ENCODE assay signal across 15 cellular contexts in genomic region chr1:89911186-89911976, GRCh38.
DNase-seq lines count a peak whose midpoint lies in the region; ATAC-seq, FAIRE-seq and TF ChIP-seq lines count a peak whose summit lies in the region.
"Had no signal": no experiment of that assay in that cellular context is flagged by ENCODE, and none has a peak within 500 bp of the region (broad histone marks: within the 10 kb centered on the region; RNA-seq: fewer than 3 reads in every experiment).

No MANE protein-coding gene starts in this region.

- H3K9me3 Mint-ChIP-seq in progenitor cell of endocrine pancreas (ENCODE audit: low read depth): no peaks in the 10 kb centered on the region

- H3K9me3 ChIP-seq in GM23248 (ENCODE audit: low read depth) (no peaks in the 10 kb centered on the region), RWPE2 (ENCODE audit: severe bottlenecking) (no peaks in the 10 kb centered on the region), iPS-20b (ENCODE audit: insufficient read depth, low read depth, low read length) (no peaks in the 10 kb centered on the region)

- H3K27me3 Mint-ChIP-seq in progenitor cell of endocrine pancreas: no peaks in the 10 kb centered on the region

- no peaks in the 10 kb centered on the region for H4K20me1 ChIP-seq in GM23248 (ENCODE audit: insufficient read depth)

- no peak for TF ChIP-seq CTCF in RWPE2 (IDR thresholded peaks at IDR 0.05; ENCODE audit: poor library complexity, severe bottlenecking)
- TF ChIP-seq CTCF in progenitor cell of endocrine pancreas (IDR thresholded peaks at IDR 0.05; ENCODE audit: unreplicated experiment): no peak
- no peak for TF ChIP-seq CTCF in D721Med (IDR thresholded peaks at IDR 0.05; ENCODE audit: insufficient read depth, missing control alignments)

- peaks cover 2% of the 10 kb centered on the region for H3K36me3 Mint-ChIP-seq in progenitor cell of endocrine pancreas (ENCODE audit: insufficient read depth)

- H3K4me1 ChIP-seq in GM23248 (ENCODE audit: insufficient read depth) (peaks cover 54% of the 10 kb centered on the region), RWPE2 (ENCODE audit: insufficient read depth, poor library complexity, severe bottlenecking) (peaks cover 50% of the 10 kb centered on the region), iPS-20b (ENCODE audit: insufficient read depth, low read length) (peaks cover 55% of the 10 kb centered on the region)

- H3K9me2 ChIP-seq in GM23248 (ENCODE audit: insufficient read depth): no peaks in the 10 kb centered on the region

- ATAC-seq in RWPE2 (ENCODE audit: low read depth) (no peak), HG02840 (IDR thresholded peaks at IDR 0.05; ENCODE audit: low FRiP score, unreplicated experiment) (no peak)

- no peak overlapping the region for H3K4me3 Mint-ChIP-seq in progenitor cell of endocrine pancreas (ENCODE audit: low read depth)

- peaks cover 56% of the 10 kb centered on the region for H3F3A ChIP-seq in GM23248 (ENCODE audit: insufficient read depth)

- H3K9ac ChIP-seq in GM23248 (no peak overlapping the region), iPS-20b (ENCODE audit: low read depth, low read length) (peak overlapping the region; percentile 71; the same call in 1 of the 2 replicates)

- H3K36me3 ChIP-seq in GM23248 (ENCODE audit: low read depth): no peaks in the 10 kb centered on the region
- no peaks in the 10 kb centered on the region for H3K36me3 ChIP-seq in RWPE2 (ENCODE audit: low read depth)
- no peaks in the 10 kb centered on the region for H3K36me3 ChIP-seq in iPS-20b (ENCODE audit: insufficient read depth, low read depth, low read length)

- H3K27ac ChIP-seq in GM23248: peak overlapping the region; percentile 34
- H3K27ac ChIP-seq in RWPE2 (ENCODE audit: poor library complexity, severe bottlenecking): peak overlapping the region; percentile 65
- H3K27ac ChIP-seq in iPS-20b (ENCODE audit: low read length): peak overlapping the region; percentile 26

- peaks cover 38% of the 10 kb centered on the region for H3K4me1 Mint-ChIP-seq in progenitor cell of endocrine pancreas (ENCODE audit: low read depth)

- H3K79me2 ChIP-seq in GM23248 (ENCODE audit: insufficient read depth): no peaks in the 10 kb centered on the region; the same call in 1 of the 2 replicates

- no peak overlapping the region for H3K4me3 ChIP-seq in GM23248
- H3K4me3 ChIP-seq in RWPE2 (ENCODE audit: severe bottlenecking): no peak overlapping the region
- peak overlapping the region; percentile 27 for H3K4me3 ChIP-seq in iPS-20b (ENCODE audit: low read length)
- H3K4me3 ChIP-seq: dorsolateral prefrontal cortex had no signal

- H2AFZ ChIP-seq in GM23248: no peak overlapping the region

- H3K4me2 ChIP-seq in GM23248 (ENCODE audit: unreplicated experiment): peak overlapping the region; percentile 10

- in situ Hi-C loops in GM23248 (cut with MboI): no loop called here

- DNase-seq in GM23248 (no peak), RWPE2 (ENCODE audit: low spot score) (no peak), progenitor cell of endocrine pancreas (ENCODE audit: low spot score, unreplicated experiment) (no peak), kidney glomerular epithelial cell (lab: John Stamatoyannopoulos, UW) (no peak), D721Med (ENCODE audit: insufficient read length, low spot score) (no peak)
- DNase-seq: activated CD4-positive, alpha-beta T cell treated with anti-CD3 and anti-CD28 coated beads for 48 hours; activated T-cell treated with anti-CD3 and anti-CD28 coated beads, Interleukin-2, amount 50 U/mL, for 1 hour; aorta; dorsolateral prefrontal cortex; KBM-7; NCI-H1436; stimulated activated CD4-positive, alpha-beta T cell treated with anti-CD3 and anti-CD28 coated beads, Interleukin-1b, Interleukin-23, amount 100 ng/mL, for 48 hours; stimulated activated CD8-positive, alpha-beta memory T cell treated with anti-CD3 and anti-CD28 coated beads, Interleukin-4, amount 100 ng/mL, for 48 hours had no signal

- WGBS in GM23248 (ENCODE audit: low coverage in 1 of 2, low lambda C conversion rate in 2 of 2, missing lambda C conversion rate in 2 of 2), 2 experiments: 93 to 95% methylated on average over 10 of the region's 10 CpGs

- H3K27me3 ChIP-seq in GM23248 (replicated peaks; ENCODE audit: insufficient read depth): no peaks in the 10 kb centered on the region
- H3K27me3 ChIP-seq in RWPE2 (ENCODE audit: insufficient read depth, poor library complexity, severe bottlenecking): no peaks in the 10 kb centered on the region
- no peaks in the 10 kb centered on the region for H3K27me3 ChIP-seq in iPS-20b (ENCODE audit: insufficient read depth, low read length)
- H3K27me3 ChIP-seq: dorsolateral prefrontal cortex had no signal

- FAIRE-seq in D721Med (lab: Jason Lieb, UNC): no peak

- H3K27ac Mint-ChIP-seq in progenitor cell of endocrine pancreas: peak overlapping the region; percentile 89
